1 cellular context compared by ENCODE assay signal in the genomic region with DNA sequence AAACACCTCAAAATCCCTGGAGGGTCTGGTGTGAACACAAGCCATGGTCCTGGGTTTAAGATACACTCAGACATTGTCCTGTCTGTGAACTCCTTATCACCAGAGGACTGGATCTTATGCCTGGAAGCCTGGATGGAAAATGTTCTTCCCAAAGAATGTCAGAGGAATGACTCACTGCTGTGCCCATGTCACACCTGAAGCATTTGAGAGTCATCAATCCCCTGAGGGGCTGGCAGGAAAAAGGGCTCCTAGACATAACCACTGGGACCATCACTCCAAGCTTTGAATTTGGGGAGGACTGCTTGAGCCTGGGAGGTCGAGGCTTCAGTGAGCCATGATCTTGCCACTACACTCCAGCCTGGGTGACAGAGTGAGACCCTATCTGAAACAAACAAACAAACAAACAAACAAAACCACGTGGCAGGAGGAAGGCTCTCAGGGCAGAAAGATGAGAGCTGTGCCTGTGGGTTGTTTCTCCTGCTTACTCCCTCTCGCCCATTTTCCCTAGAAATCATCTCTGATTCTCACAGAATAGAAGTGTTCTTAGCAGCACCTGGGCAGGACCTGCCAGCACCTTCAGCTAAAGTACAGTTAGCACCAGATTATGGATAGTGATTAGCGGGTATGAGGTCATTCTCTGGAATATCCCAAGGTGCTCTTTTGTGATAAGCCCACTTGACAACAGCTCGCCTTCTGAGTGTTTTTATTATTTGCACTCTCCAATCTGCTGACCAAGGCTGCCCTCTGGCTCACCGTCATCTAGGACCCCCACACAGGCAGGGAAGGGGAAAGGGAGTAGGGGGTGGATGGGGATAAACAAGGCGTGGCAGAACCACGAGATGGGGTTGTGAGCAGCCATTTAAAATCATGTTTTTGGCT.
TF ChIP-seq lines count a peak whose summit lies in the region.

No MANE protein-coding gene starts in this region.

TF ChIP-seq in K562, 482 proteins besides CTCF, POLR2A, EP300 and RAD21 (continued from another document and continues in another):
- TF ChIP-seq MEF2D (tag; conservative IDR thresholded peaks at IDR 0.05; ENCODE audit: low read depth) = no peak
- TF ChIP-seq, protein P1, sequence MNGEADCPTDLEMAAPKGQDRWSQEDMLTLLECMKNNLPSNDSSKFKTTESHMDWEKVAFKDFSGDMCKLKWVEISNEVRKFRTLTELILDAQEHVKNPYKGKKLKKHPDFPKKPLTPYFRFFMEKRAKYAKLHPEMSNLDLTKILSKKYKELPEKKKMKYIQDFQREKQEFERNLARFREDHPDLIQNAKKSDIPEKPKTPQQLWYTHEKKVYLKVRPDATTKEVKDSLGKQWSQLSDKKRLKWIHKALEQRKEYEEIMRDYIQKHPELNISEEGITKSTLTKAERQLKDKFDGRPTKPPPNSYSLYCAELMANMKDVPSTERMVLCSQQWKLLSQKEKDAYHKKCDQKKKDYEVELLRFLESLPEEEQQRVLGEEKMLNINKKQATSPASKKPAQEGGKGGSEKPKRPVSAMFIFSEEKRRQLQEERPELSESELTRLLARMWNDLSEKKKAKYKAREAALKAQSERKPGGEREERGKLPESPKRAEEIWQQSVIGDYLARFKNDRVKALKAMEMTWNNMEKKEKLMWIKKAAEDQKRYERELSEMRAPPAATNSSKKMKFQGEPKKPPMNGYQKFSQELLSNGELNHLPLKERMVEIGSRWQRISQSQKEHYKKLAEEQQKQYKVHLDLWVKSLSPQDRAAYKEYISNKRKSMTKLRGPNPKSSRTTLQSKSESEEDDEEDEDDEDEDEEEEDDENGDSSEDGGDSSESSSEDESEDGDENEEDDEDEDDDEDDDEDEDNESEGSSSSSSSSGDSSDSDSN (IDR thresholded peaks at IDR 0.05; ENCODE audit: borderline replicate concordance in 1 of 2, low read depth in 2 of 2, low read length in 2 of 2) = no peak
- no peak for TF ChIP-seq FOXJ2 (tag; IDR thresholded peaks at IDR 0.05)
- peak; percentile 50; the same call in 1 of the 2 replicates for TF ChIP-seq PHB2 (IDR thresholded peaks at IDR 0.05; ENCODE audit: low read depth)
- no peak for TF ChIP-seq NR2C1 (IDR thresholded peaks at IDR 0.05)
- TF ChIP-seq NR2C1 (tag; IDR thresholded peaks at IDR 0.05) = no peak
- no peak for TF ChIP-seq HBP1 (CRISPR knock-in tag; IDR thresholded peaks at IDR 0.05)
- TF ChIP-seq COPS2 (conservative IDR thresholded peaks at IDR 0.05) = no peak
- no peak for TF ChIP-seq SAFB2 (IDR thresholded peaks at IDR 0.05; ENCODE audit: borderline replicate concordance, low read depth, low read length, severe bottlenecking)
- TF ChIP-seq NR1H2 (CRISPR knock-in tag; IDR thresholded peaks at IDR 0.05) = no peak
- TF ChIP-seq, protein P2, sequence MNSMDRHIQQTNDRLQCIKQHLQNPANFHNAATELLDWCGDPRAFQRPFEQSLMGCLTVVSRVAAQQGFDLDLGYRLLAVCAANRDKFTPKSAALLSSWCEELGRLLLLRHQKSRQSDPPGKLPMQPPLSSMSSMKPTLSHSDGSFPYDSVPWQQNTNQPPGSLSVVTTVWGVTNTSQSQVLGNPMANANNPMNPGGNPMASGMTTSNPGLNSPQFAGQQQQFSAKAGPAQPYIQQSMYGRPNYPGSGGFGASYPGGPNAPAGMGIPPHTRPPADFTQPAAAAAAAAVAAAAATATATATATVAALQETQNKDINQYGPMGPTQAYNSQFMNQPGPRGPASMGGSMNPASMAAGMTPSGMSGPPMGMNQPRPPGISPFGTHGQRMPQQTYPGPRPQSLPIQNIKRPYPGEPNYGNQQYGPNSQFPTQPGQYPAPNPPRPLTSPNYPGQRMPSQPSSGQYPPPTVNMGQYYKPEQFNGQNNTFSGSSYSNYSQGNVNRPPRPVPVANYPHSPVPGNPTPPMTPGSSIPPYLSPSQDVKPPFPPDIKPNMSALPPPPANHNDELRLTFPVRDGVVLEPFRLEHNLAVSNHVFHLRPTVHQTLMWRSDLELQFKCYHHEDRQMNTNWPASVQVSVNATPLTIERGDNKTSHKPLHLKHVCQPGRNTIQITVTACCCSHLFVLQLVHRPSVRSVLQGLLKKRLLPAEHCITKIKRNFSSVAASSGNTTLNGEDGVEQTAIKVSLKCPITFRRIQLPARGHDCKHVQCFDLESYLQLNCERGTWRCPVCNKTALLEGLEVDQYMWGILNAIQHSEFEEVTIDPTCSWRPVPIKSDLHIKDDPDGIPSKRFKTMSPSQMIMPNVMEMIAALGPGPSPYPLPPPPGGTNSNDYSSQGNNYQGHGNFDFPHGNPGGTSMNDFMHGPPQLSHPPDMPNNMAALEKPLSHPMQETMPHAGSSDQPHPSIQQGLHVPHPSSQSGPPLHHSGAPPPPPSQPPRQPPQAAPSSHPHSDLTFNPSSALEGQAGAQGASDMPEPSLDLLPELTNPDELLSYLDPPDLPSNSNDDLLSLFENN (IDR thresholded peaks at IDR 0.05; ENCODE audit: low read depth in 2 of 2, low read length in 2 of 2) = peak in 1 of 2 experiments; percentile 45; a peak in 1 of 4 replicates
- peak; percentile 82 for TF ChIP-seq MTA2 (IDR thresholded peaks at IDR 0.05; ENCODE audit: low read depth)
- TF ChIP-seq, protein P3, sequence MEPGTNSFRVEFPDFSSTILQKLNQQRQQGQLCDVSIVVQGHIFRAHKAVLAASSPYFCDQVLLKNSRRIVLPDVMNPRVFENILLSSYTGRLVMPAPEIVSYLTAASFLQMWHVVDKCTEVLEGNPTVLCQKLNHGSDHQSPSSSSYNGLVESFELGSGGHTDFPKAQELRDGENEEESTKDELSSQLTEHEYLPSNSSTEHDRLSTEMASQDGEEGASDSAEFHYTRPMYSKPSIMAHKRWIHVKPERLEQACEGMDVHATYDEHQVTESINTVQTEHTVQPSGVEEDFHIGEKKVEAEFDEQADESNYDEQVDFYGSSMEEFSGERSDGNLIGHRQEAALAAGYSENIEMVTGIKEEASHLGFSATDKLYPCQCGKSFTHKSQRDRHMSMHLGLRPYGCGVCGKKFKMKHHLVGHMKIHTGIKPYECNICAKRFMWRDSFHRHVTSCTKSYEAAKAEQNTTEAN (CRISPR knock-in tag; IDR thresholded peaks at IDR 0.05) = no peak
- TF ChIP-seq CBX8 (IDR thresholded peaks at IDR 0.05; ENCODE audit: borderline replicate concordance, extremely low read depth, low read depth, low read length, poor library complexity, severe bottlenecking) = no peak
- TF ChIP-seq ZNF232 (CRISPR knock-in tag; IDR thresholded peaks at IDR 0.05) = no peak
- 0 out of 4 replicates have a peak, but pooled peaks of 1 of the 2 experiments have one; percentile 27 for TF ChIP-seq NRF1 (conservative IDR thresholded peaks at IDR 0.05 in 1 of 2, IDR thresholded peaks at IDR 0.05 in 1 of 2)
- no peak for TF ChIP-seq ZSCAN29 (IDR thresholded peaks at IDR 0.05)
- TF ChIP-seq, protein P4, sequence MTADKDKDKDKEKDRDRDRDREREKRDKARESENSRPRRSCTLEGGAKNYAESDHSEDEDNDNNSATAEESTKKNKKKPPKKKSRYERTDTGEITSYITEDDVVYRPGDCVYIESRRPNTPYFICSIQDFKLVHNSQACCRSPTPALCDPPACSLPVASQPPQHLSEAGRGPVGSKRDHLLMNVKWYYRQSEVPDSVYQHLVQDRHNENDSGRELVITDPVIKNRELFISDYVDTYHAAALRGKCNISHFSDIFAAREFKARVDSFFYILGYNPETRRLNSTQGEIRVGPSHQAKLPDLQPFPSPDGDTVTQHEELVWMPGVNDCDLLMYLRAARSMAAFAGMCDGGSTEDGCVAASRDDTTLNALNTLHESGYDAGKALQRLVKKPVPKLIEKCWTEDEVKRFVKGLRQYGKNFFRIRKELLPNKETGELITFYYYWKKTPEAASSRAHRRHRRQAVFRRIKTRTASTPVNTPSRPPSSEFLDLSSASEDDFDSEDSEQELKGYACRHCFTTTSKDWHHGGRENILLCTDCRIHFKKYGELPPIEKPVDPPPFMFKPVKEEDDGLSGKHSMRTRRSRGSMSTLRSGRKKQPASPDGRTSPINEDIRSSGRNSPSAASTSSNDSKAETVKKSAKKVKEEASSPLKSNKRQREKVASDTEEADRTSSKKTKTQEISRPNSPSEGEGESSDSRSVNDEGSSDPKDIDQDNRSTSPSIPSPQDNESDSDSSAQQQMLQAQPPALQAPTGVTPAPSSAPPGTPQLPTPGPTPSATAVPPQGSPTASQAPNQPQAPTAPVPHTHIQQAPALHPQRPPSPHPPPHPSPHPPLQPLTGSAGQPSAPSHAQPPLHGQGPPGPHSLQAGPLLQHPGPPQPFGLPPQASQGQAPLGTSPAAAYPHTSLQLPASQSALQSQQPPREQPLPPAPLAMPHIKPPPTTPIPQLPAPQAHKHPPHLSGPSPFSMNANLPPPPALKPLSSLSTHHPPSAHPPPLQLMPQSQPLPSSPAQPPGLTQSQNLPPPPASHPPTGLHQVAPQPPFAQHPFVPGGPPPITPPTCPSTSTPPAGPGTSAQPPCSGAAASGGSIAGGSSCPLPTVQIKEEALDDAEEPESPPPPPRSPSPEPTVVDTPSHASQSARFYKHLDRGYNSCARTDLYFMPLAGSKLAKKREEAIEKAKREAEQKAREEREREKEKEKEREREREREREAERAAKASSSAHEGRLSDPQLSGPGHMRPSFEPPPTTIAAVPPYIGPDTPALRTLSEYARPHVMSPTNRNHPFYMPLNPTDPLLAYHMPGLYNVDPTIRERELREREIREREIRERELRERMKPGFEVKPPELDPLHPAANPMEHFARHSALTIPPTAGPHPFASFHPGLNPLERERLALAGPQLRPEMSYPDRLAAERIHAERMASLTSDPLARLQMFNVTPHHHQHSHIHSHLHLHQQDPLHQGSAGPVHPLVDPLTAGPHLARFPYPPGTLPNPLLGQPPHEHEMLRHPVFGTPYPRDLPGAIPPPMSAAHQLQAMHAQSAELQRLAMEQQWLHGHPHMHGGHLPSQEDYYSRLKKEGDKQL (CRISPR knock-in tag; IDR thresholded peaks at IDR 0.05; ENCODE audit: borderline replicate concordance) = no peak
- TF ChIP-seq POLR3A (IDR thresholded peaks at IDR 0.05; ENCODE audit: borderline replicate concordance, extremely low read depth, insufficient read depth, insufficient read length) = no peak
- no peak for TF ChIP-seq RNF2 (IDR thresholded peaks at IDR 0.05)
- TF ChIP-seq FOXP4 (CRISPR knock-in tag; IDR thresholded peaks at IDR 0.05; ENCODE audit: borderline replicate concordance) = no peak
- no peak for TF ChIP-seq PHF8 (IDR thresholded peaks at IDR 0.05; ENCODE audit: borderline replicate concordance, low read length)
- peak; percentile 91 for TF ChIP-seq TCF3 (CRISPR knock-in tag; IDR thresholded peaks at IDR 0.05)
- TF ChIP-seq, protein P5, sequence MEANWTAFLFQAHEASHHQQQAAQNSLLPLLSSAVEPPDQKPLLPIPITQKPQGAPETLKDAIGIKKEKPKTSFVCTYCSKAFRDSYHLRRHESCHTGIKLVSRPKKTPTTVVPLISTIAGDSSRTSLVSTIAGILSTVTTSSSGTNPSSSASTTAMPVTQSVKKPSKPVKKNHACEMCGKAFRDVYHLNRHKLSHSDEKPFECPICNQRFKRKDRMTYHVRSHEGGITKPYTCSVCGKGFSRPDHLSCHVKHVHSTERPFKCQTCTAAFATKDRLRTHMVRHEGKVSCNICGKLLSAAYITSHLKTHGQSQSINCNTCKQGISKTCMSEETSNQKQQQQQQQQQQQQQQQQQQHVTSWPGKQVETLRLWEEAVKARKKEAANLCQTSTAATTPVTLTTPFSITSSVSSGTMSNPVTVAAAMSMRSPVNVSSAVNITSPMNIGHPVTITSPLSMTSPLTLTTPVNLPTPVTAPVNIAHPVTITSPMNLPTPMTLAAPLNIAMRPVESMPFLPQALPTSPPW (CRISPR knock-in tag; IDR thresholded peaks at IDR 0.05) = no peak
- no peak for TF ChIP-seq GTF2A2 (tag; IDR thresholded peaks at IDR 0.05)
- no peak for TF ChIP-seq SREBF2 (CRISPR knock-in tag; IDR thresholded peaks at IDR 0.05)
- TF ChIP-seq ZNF830 (CRISPR knock-in tag; IDR thresholded peaks at IDR 0.05) = no peak
- peak; percentile 31 for TF ChIP-seq HMGN3 (IDR thresholded peaks at IDR 0.05; ENCODE audit: borderline replicate concordance, extremely low read depth, insufficient read length, low read depth, low read length)
- no peak for TF ChIP-seq STAG1 (CRISPR knock-in tag; IDR thresholded peaks at IDR 0.05; ENCODE audit: borderline replicate concordance)
- TF ChIP-seq GABPB1 (CRISPR knock-in tag; IDR thresholded peaks at IDR 0.05) = no peak
- TF ChIP-seq CBX2 (IDR thresholded peaks at IDR 0.05; ENCODE audit: insufficient read depth, low read length, poor library complexity, severe bottlenecking) = no peak
- TF ChIP-seq PHB (CRISPR knock-in tag; IDR thresholded peaks at IDR 0.05) = no peak
- no peak for TF ChIP-seq RB1 (IDR thresholded peaks at IDR 0.05; ENCODE audit: low read depth)
- peak; percentile 47; the same call in 1 of the 2 replicates for TF ChIP-seq RAD51 (IDR thresholded peaks at IDR 0.05; ENCODE audit: borderline replicate concordance, low read depth)
- TF ChIP-seq LEF1 (IDR thresholded peaks at IDR 0.05) = peak; percentile 63
- no peak for TF ChIP-seq HOXB6 (CRISPR knock-in tag; IDR thresholded peaks at IDR 0.05; ENCODE audit: borderline replicate concordance)
- no peak for TF ChIP-seq RFX7 (CRISPR knock-in tag; IDR thresholded peaks at IDR 0.05)
- TF ChIP-seq PHF21A (IDR thresholded peaks at IDR 0.05; ENCODE audit: borderline replicate concordance, low read depth) = no peak
- TF ChIP-seq TSC22D4 (tag; IDR thresholded peaks at IDR 0.05) = no peak
- TF ChIP-seq CXXC5 (CRISPR knock-in tag; IDR thresholded peaks at IDR 0.05) = peak; percentile 59
- TF ChIP-seq CBFA2T3 (IDR thresholded peaks at IDR 0.05) = peak; percentile 89
- TF ChIP-seq EZH2 (IDR thresholded peaks at IDR 0.05; ENCODE audit: borderline replicate concordance, low read depth, low read length) = no peak
- TF ChIP-seq ETV6 (IDR thresholded peaks at IDR 0.05; ENCODE audit: borderline replicate concordance in 1 of 2, low read depth in 2 of 2, low read length in 1 of 2) = no peak
- no peak for TF ChIP-seq ETV6 (CRISPR knock-in tag; IDR thresholded peaks at IDR 0.05; ENCODE audit: borderline replicate concordance)
- no peak for TF ChIP-seq SMAD3 (CRISPR knock-in tag; conservative IDR thresholded peaks at IDR 0.05)
- no peak for TF ChIP-seq CHD1 (IDR thresholded peaks at IDR 0.05; ENCODE audit: low read length)
